8 cellular contexts compared by ENCODE assay signal in genomic region chrX:130339408-130340222, GRCh38. TPM values are rescaled to one million over a fixed set of nuclear protein-coding genes. Genes with fewer than 3 reads are reported as not detected.
DNase-seq lines count a peak whose midpoint lies in the region; TF ChIP-seq lines count a peak whose summit lies in the region.

SLC25A14 (plus strand) TSS chrX:130339919; CDS start chrX:130340279, 360 bp downstream.

- H3K27me3 ChIP-seq in H7 (ENCODE audit: control insufficient read depth, insufficient read depth, low read length): no peaks in the 10 kb centered on the region
- no peaks in the 10 kb centered on the region for H3K27me3 ChIP-seq in Loucy (ENCODE audit: insufficient read depth, low read length, poor library complexity, severe bottlenecking)
- H3K27me3 ChIP-seq in neural progenitor cell: no peaks in the 10 kb centered on the region
- H3K27me3 ChIP-seq in subcutaneous abdominal adipose tissue (ENCODE audit: control insufficient read depth in 5 of 5, insufficient read depth in 4 of 5, low read length in 5 of 5): peaks cover 0 to 6% (median 0%) of the 10 kb centered on the region in 5 donors

- H4K20me1 ChIP-seq in Loucy (ENCODE audit: insufficient read depth, low read length, poor library complexity, severe bottlenecking) (no peaks in the 10 kb centered on the region), neural progenitor cell (ENCODE audit: low read depth) (no peaks in the 10 kb centered on the region)

- DNase-seq in G401 (ENCODE audit: low spot score) (peak; percentile 81), H7 (peak; percentile 81), SHP77 treated with DMSO at 0.1 percent for 48 hours (lab: John Stamatoyannopoulos, UW) (peak; percentile 18), foreskin fibroblast (peak; percentile 55 to 83), neural progenitor cell (ENCODE audit: low spot score) (peak; percentile 81)
- peak; percentile 55 for DNase-seq in activated effector memory CD4-positive, alpha-beta T cell treated with Interleukin-2 at 50 U/mL for 16 hours

- H3K36me3 ChIP-seq in H7 (replicated peaks; ENCODE audit: control insufficient read depth, insufficient read depth, low read length) (no peaks in the 10 kb centered on the region), Loucy (ENCODE audit: insufficient read depth, low read length) (no peaks in the 10 kb centered on the region), neural progenitor cell (no peaks in the 10 kb centered on the region), subcutaneous abdominal adipose tissue (ENCODE audit: control insufficient read depth in 5 of 5, insufficient read depth in 5 of 5, low read length in 5 of 5) (no peaks in the 10 kb centered on the region)

- H3K36me3 Mint-ChIP-seq in neural progenitor cell: no peaks in the 10 kb centered on the region

- H3K9me2 ChIP-seq in Loucy (replicated peaks; ENCODE audit: low read depth, low read length): no peaks in the 10 kb centered on the region

- peak within 1 kb of the TSS; percentile 79 for H3K4me3 ChIP-seq in H7 (ENCODE audit: insufficient read depth, low read depth, low read length)
- H3K4me3 ChIP-seq in Loucy (ENCODE audit: low read length, poor library complexity, severe bottlenecking): peak within 1 kb of the TSS; percentile 90
- peak within 1 kb of the TSS; percentile 76 to 86 for H3K4me3 ChIP-seq in foreskin fibroblast (ENCODE audit: low read depth in 1 of 2, low read length in 2 of 2)
- H3K4me3 ChIP-seq in neural progenitor cell: peak within 1 kb of the TSS; percentile 56
- H3K4me3 ChIP-seq in subcutaneous abdominal adipose tissue (ENCODE audit: low read depth in 1 of 5, low read length in 5 of 5): peak within 1 kb of the TSS; percentile 75 to 88 (median 83)

- peaks cover 2% of the 10 kb centered on the region for H3K27me3 Mint-ChIP-seq in neural progenitor cell (ENCODE audit: insufficient read depth, low read depth)

- H3K4me2 ChIP-seq in Loucy (ENCODE audit: low read depth, low read length, poor library complexity, severe bottlenecking): peak within 1 kb of the TSS; percentile 72
- peak within 1 kb of the TSS; percentile 73 for H3K4me2 ChIP-seq in neural progenitor cell

- H3K9me3 Mint-ChIP-seq in neural progenitor cell: no peaks in the 10 kb centered on the region

- H3F3A ChIP-seq in Loucy (ENCODE audit: low read depth) (no peaks in the 10 kb centered on the region), neural progenitor cell (ENCODE audit: low read depth) (no peaks in the 10 kb centered on the region)

- H3K27ac ChIP-seq in neural progenitor cell (no peak within 1 kb of the TSS), subcutaneous abdominal adipose tissue (ENCODE audit: low read depth, low read length) (no peak within 1 kb of the TSS)

- H3K27ac Mint-ChIP-seq in neural progenitor cell: peak within 1 kb of the TSS; percentile 96

- peak within 1 kb of the TSS; percentile 84 for H3K9ac ChIP-seq in Loucy (ENCODE audit: low read depth, low read length, poor library complexity, severe bottlenecking)
- no peak within 1 kb of the TSS for H3K9ac ChIP-seq in neural progenitor cell
- H3K9ac ChIP-seq in subcutaneous abdominal adipose tissue (ENCODE audit: low read length in 5 of 5): peak within 1 kb of the TSS; percentile 60 to 74 (median 73)

- H2AFZ ChIP-seq in Loucy (ENCODE audit: low read length): peak within 1 kb of the TSS; percentile 97
- peak within 1 kb of the TSS; percentile 54 for H2AFZ ChIP-seq in neural progenitor cell (replicated peaks)

- H3K9me3 ChIP-seq in Loucy (ENCODE audit: insufficient read depth, low read depth, low read length) (no peaks in the 10 kb centered on the region), neural progenitor cell (ENCODE audit: low read depth) (no peaks in the 10 kb centered on the region), subcutaneous abdominal adipose tissue (ENCODE audit: control insufficient read depth in 5 of 5, low read length in 5 of 5) (no peaks in the 10 kb centered on the region)

- peaks cover 31% of the 10 kb centered on the region for H3K4me1 Mint-ChIP-seq in neural progenitor cell

- in situ Hi-C loops in G401 (cut with HindIII; ENCODE audit: low sequenced_read_pairs): no loop called here

- peak within 1 kb of the TSS; percentile 96 for H3K4me3 Mint-ChIP-seq in neural progenitor cell

- peaks cover 4% of the 10 kb centered on the region for H3K4me1 ChIP-seq in Loucy (ENCODE audit: insufficient read depth, low read length, poor library complexity, severe bottlenecking)
- no peaks in the 10 kb centered on the region for H3K4me1 ChIP-seq in neural progenitor cell
- H3K4me1 ChIP-seq in subcutaneous abdominal adipose tissue (ENCODE audit: control insufficient read depth in 5 of 5, insufficient read depth in 5 of 5, low read length in 5 of 5): peaks cover 2 to 14% (median 6%) of the 10 kb centered on the region in 5 donors

- H3K79me2 ChIP-seq in Loucy (ENCODE audit: insufficient read depth, low read length) (no peaks in the 10 kb centered on the region), neural progenitor cell (ENCODE audit: low read depth) (no peaks in the 10 kb centered on the region)

- TF ChIP-seq CTCF in Loucy (conservative IDR thresholded peaks at IDR 0.05; ENCODE audit: low read length) (no peak), foreskin fibroblast (IDR thresholded peaks at IDR 0.05; ENCODE audit: low read depth, low read length) (no peak), neural progenitor cell (IDR thresholded peaks at IDR 0.05) (no peak)

RNA-seq across cellular contexts. Expression of gene SLC25A14, which starts in this region (rescaled TPM):
- 10.1 and 14.2 TPM in 2 replicates for total RNA-seq in G401 (2014; rRNA removed; shearing (Covaris generic))
- 24.9 and 27.8 TPM in 2 replicates for total RNA-seq in H7 (2014; rRNA removed; shearing (Covaris generic))
- 13.7 and 19.2 TPM in 2 replicates for total RNA-seq in neural progenitor cell (ENCODE audit: low replicate concordance)

Comparison
In these comparisons a context has a peak if more than half of its experiments do, and no peak if none do; other contexts are left out.
1. DNase-seq: peak in every context shown above with its lines; median percentile 81 in G401; 81 in H7; 81 in neural progenitor cell; 69 in foreskin fibroblast; 55 in activated effector memory CD4-positive, alpha-beta T cell treated with Interleukin-2 at 50 U/mL for 16 hours; 18 in SHP77 treated with DMSO at 0.1 percent for 48 hours.